In genomic region chr20:4592316-4593148, GRCh38 we compare ENCODE assay signal across 8 cellular contexts.
A peak's percentile ranks its signal among the peaks of the same experiment; 100 is the strongest.
DNase-seq lines count a peak whose midpoint lies in the region; ATAC-seq and TF ChIP-seq lines count a peak whose summit lies in the region.

No MANE protein-coding gene starts in this region.

- POLR2A ChIA-PET in activated CD8-positive, alpha-beta T cell treated with anti-CD3 and anti-CD28 coated beads, Interleukin-2, amount 10 ng/mL, durations not matched to agents 7 days and 5 days (lab: Charles Lee) = no interaction called here

- ATAC-seq in activated CD8-positive, alpha-beta T cell treated with anti-CD3 and anti-CD28 coated beads, Interleukin-2, amount 10 ng/mL, durations not matched to agents 7 days and 5 days = peak; percentile 86
- no peak for ATAC-seq in HG03565 (IDR thresholded peaks at IDR 0.05; ENCODE audit: unreplicated experiment)

- no peaks in the 10 kb centered on the region for H3K27me3 ChIP-seq in muscle layer of duodenum (ENCODE audit: low read depth, low read length)

- CTCF ChIA-PET in activated CD8-positive, alpha-beta T cell treated with anti-CD3 and anti-CD28 coated beads, Interleukin-2, amount 10 ng/mL, durations not matched to agents 7 days and 5 days (lab: Charles Lee) = interaction anchor here (0.7 to 2.1 kb wide), 8 partner anchors 14 to 485 kb away, joined by 3 to 7 read pairs (median 4); no protein-coding TSS in a partner anchor

- peaks cover 26% of the 10 kb centered on the region for H3K27me3 Mint-ChIP-seq in activated CD8-positive, alpha-beta T cell treated with anti-CD3 and anti-CD28 coated beads, Interleukin-2, amount 10 ng/mL, durations not matched to agents 7 days and 5 days (ENCODE audit: low read depth)
- no peaks in the 10 kb centered on the region for H3K27me3 Mint-ChIP-seq in endothelial cell (ENCODE audit: unreplicated experiment)

- H3K4me3 Mint-ChIP-seq in activated CD8-positive, alpha-beta T cell treated with anti-CD3 and anti-CD28 coated beads, Interleukin-2, amount 10 ng/mL, durations not matched to agents 7 days and 5 days = peak overlapping the region; percentile 66
- H3K4me3 Mint-ChIP-seq in endothelial cell (ENCODE audit: unreplicated experiment) = no peak overlapping the region

- peak; percentile 98 for TF ChIP-seq CTCF in endothelial cell (IDR thresholded peaks at IDR 0.05; ENCODE audit: unreplicated experiment)

- peak overlapping the region; percentile 43 to 44 for H3K4me3 ChIP-seq in muscle layer of duodenum (ENCODE audit: low read depth in 1 of 2, low read length in 2 of 2)

- no peaks in the 10 kb centered on the region for H3K36me3 ChIP-seq in muscle layer of duodenum (ENCODE audit: control insufficient read depth in 1 of 2, insufficient read depth in 2 of 2, low read length in 2 of 2)

- H3K27ac Mint-ChIP-seq in activated CD8-positive, alpha-beta T cell treated with anti-CD3 and anti-CD28 coated beads, Interleukin-2, amount 10 ng/mL, durations not matched to agents 7 days and 5 days = no peak overlapping the region
- H3K27ac Mint-ChIP-seq in endothelial cell (ENCODE audit: unreplicated experiment) = no peak overlapping the region

- H3K4me1 Mint-ChIP-seq in activated CD8-positive, alpha-beta T cell treated with anti-CD3 and anti-CD28 coated beads, Interleukin-2, amount 10 ng/mL, durations not matched to agents 7 days and 5 days (ENCODE audit: low read depth) = peaks cover 13% of the 10 kb centered on the region
- peaks cover 3% of the 10 kb centered on the region for H3K4me1 Mint-ChIP-seq in endothelial cell (ENCODE audit: unreplicated experiment)

- no peak overlapping the region for H3K27ac ChIP-seq in muscle layer of duodenum (ENCODE audit: low read length)

- no peaks in the 10 kb centered on the region for H3K36me3 Mint-ChIP-seq in activated CD8-positive, alpha-beta T cell treated with anti-CD3 and anti-CD28 coated beads, Interleukin-2, amount 10 ng/mL, durations not matched to agents 7 days and 5 days (ENCODE audit: low read depth)
- H3K36me3 Mint-ChIP-seq in endothelial cell (ENCODE audit: low read depth, unreplicated experiment) = no peaks in the 10 kb centered on the region

- H3K9me3 Mint-ChIP-seq in activated CD8-positive, alpha-beta T cell treated with anti-CD3 and anti-CD28 coated beads, Interleukin-2, amount 10 ng/mL, durations not matched to agents 7 days and 5 days (ENCODE audit: insufficient read depth) = no peaks in the 10 kb centered on the region
- H3K9me3 Mint-ChIP-seq in endothelial cell (ENCODE audit: unreplicated experiment) = no peaks in the 10 kb centered on the region

- DNase-seq in NCI-H510A treated with DMSO at 0.1 percent for 48 hours (lab: John Stamatoyannopoulos, UW) = peak; percentile 22
- DNase-seq in NCI-H510A (lab: John Stamatoyannopoulos, UW) = no peak
- DNase-seq in NCI-H345 (lab: John Stamatoyannopoulos, UW) = peak; percentile 63
- peak; percentile 57 for DNase-seq in activated CD8-positive, alpha-beta T cell treated with anti-CD3 and anti-CD28 coated beads, Interleukin-2, amount 10 ng/mL, durations not matched to agents 7 days and 5 days
- DNase-seq in endothelial cell (ENCODE audit: low spot score) = peak; percentile 89
- peak in 5 of 6 experiments; percentile 15 to 55 (median 38) for DNase-seq in stimulated activated naive CD4-positive, alpha-beta T cell (lab: John Stamatoyannopoulos, UW)

- peaks cover 0 to 11% of the 10 kb centered on the region in 2 donors for H3K4me1 ChIP-seq in muscle layer of duodenum (ENCODE audit: control insufficient read depth in 1 of 2, insufficient read depth in 2 of 2, low read length in 2 of 2)

- H3K9me3 ChIP-seq in muscle layer of duodenum (ENCODE audit: control insufficient read depth in 1 of 2, low read length in 2 of 2) = no peaks in the 10 kb centered on the region
